In genomic region chr6:98800866-98801265, GRCh38 we compare ENCODE assay signal across 32 cellular contexts. TPM values are rescaled to one million over a fixed set of nuclear protein-coding genes. Genes with fewer than 3 reads are reported as not detected.
"Had no signal": no experiment of that assay in that cellular context is flagged by ENCODE, and none has a peak within 500 bp of the region (broad histone marks: within the 10 kb centered on the region; RNA-seq: fewer than 3 reads in every experiment).

No MANE protein-coding gene starts in this region.

- H3K36me3 ChIP-seq: colonic mucosa, esophagus squamous epithelium, gastrocnemius medialis, heart right ventricle, left lung, lower lobe of right lung had no signal

- ATAC-seq: effector memory CD8-positive, alpha-beta T cell; esophagus mucosa; gastrocnemius medialis; heart right ventricle; left cardiac atrium; left lung; left ventricle myocardium superior; lower lobe of right lung; mucosa of descending colon had no signal

- H3K4me3 Mint-ChIP-seq: dendritic cell treated with granulocyte-macrophage colony-stimulating factor and Interleukin-4, amounts not matched to agents 40 ng/mL and 50 ng/mL, for 4 days; effector memory CD8-positive, alpha-beta T cell; endodermal cell; mesothelial cell of epicardium; naive B cell had no signal

- H3K4me1 Mint-ChIP-seq: endodermal cell, mesothelial cell of epicardium, naive B cell had no signal

- H3K4me1 ChIP-seq: colonic mucosa, esophagus squamous epithelium, gastrocnemius medialis, heart right ventricle, left lung, lower lobe of right lung had no signal

- DNase-seq: colonic mucosa; cortex of kidney; effector CD8-positive, alpha-beta T cell; effector memory CD8-positive, alpha-beta T cell; endodermal cell; erythroblast; esophagus squamous epithelium; foreskin fibroblast; foreskin melanocyte; gastrocnemius medialis; glutamatergic neuron; head of caudate nucleus; heart right ventricle; hippocampal formation; left cardiac atrium; left lung; left ventricle myocardium superior; lower lobe of right lung; mesenchymal stem cell; mucosa of descending colon; naive B cell had no signal

- H3K4me3 ChIP-seq: colonic mucosa, esophagus squamous epithelium, gastrocnemius medialis, heart right ventricle, left lung, lower lobe of right lung, mucosa of descending colon had no signal

- H3K27ac Mint-ChIP-seq: dendritic cell treated with granulocyte-macrophage colony-stimulating factor and Interleukin-4, amounts not matched to agents 40 ng/mL and 50 ng/mL, for 4 days; effector memory CD8-positive, alpha-beta T cell; endodermal cell; mesothelial cell of epicardium; naive B cell had no signal

- H3K9me3 ChIP-seq: colonic mucosa, esophagus squamous epithelium, gastrocnemius medialis, left lung, lower lobe of right lung, mucosa of descending colon had no signal

- H3K27me3 ChIP-seq: colonic mucosa, gastrocnemius medialis, left lung had no signal

- H3K9me3 Mint-ChIP-seq: dendritic cell treated with granulocyte-macrophage colony-stimulating factor and Interleukin-4, amounts not matched to agents 40 ng/mL and 50 ng/mL, for 4 days; endodermal cell had no signal

- H3K27ac ChIP-seq: colonic mucosa, epithelial cell of prostate, esophagus squamous epithelium, gastrocnemius medialis, heart right ventricle, left lung, lower lobe of right lung had no signal

- H3K36me3 Mint-ChIP-seq: mesothelial cell of epicardium, naive B cell had no signal

RNA-seq across cellular contexts. Expression of gene POU3F2, which starts 33.5 kb away (rescaled TPM):
- total RNA-seq: colonic mucosa, dermis microvascular lymphatic vessel endothelial cell, esophagus mucosa, esophagus squamous epithelium, glomerular endothelial cell, heart right ventricle, kidney epithelial cell, left lung, left ventricle myocardium superior, lower leg skin, lower lobe of right lung, lung microvascular endothelial cell, mesenteric fat pad, mesothelial cell of epicardium, mucosa of descending colon had no signal
- polyA plus RNA-seq: heart right ventricle, keratinocyte had no signal
